In genomic region chr20:258963-259362, GRCh38 we compare ENCODE assay signal across 10 cellular contexts. TPM values are rescaled to one million over a fixed set of nuclear protein-coding genes. Genes with fewer than 3 reads are reported as not detected.
DNase-seq lines count a peak whose midpoint lies in the region; TF ChIP-seq lines count a peak whose summit lies in the region.
"Had no signal": no experiment of that assay in that cellular context is flagged by ENCODE, and none has a peak within 500 bp of the region (broad histone marks: within the 10 kb centered on the region; RNA-seq: fewer than 3 reads in every experiment).

No MANE protein-coding gene starts in this region.

- in situ Hi-C loops in KBM-7 (cut with MboI; ENCODE audit: low pct_unique_long_range_greater_than_20kb, low sequenced_read_pairs): no loop called here

- H3K4me1 ChIP-seq in adipocyte (ENCODE audit: control insufficient read depth, insufficient read depth, low read length): peaks cover 12% of the 10 kb centered on the region
- H3K4me1 ChIP-seq in neuronal stem cell (ENCODE audit: control insufficient read depth in 2 of 2, insufficient read depth in 1 of 2, low read depth in 1 of 2, low read length in 2 of 2): no peaks in the 10 kb centered on the region
- H3K4me1 ChIP-seq: ascending aorta, prostate gland had no signal

- no peak overlapping the region for H4K91ac ChIP-seq in neuronal stem cell (ENCODE audit: low read depth, low read length, poor library complexity)

- H3K36me3 ChIP-seq in adipocyte (ENCODE audit: control insufficient read depth, insufficient read depth, low read length, severe bottlenecking) (no peaks in the 10 kb centered on the region), neuronal stem cell (replicated peaks in 1 of 2; ENCODE audit: control insufficient read depth in 2 of 2, insufficient read depth in 2 of 2, low read length in 2 of 2) (no peaks in the 10 kb centered on the region)
- H3K36me3 ChIP-seq: ascending aorta, prostate gland had no signal

- H3K14ac ChIP-seq in neuronal stem cell (ENCODE audit: low read length): no peak overlapping the region

- no peak overlapping the region for H2AFZ ChIP-seq in neuronal stem cell (ENCODE audit: low read length)

- no peak overlapping the region for H2BK120ac ChIP-seq in neuronal stem cell (ENCODE audit: low read depth, low read length)

- H3K4me3 ChIP-seq in adipocyte (ENCODE audit: low read length) (no peak overlapping the region), neuronal stem cell (ENCODE audit: low read length in 2 of 2) (no peak overlapping the region)
- H3K4me3 ChIP-seq: ascending aorta, prostate gland had no signal

- no peak overlapping the region for H3K18ac ChIP-seq in neuronal stem cell (ENCODE audit: low read length)

- no peak overlapping the region for H3K9ac ChIP-seq in adipocyte (ENCODE audit: low read length)
- H3K9ac ChIP-seq in neuronal stem cell (ENCODE audit: low read depth, low read length, poor library complexity): no peak overlapping the region

- DNase-seq in activated naive CD4-positive, alpha-beta T cell treated with anti-CD3 and anti-CD28 coated beads for 36 hours: peak; percentile 42
- no peak for DNase-seq in activated naive CD4-positive, alpha-beta T cell (lab: John Stamatoyannopoulos, UW)
- peak; percentile 47 for DNase-seq in KBM-7
- peak; percentile 41 for DNase-seq in adipocyte (ENCODE audit: low read depth)
- DNase-seq in osteocyte (ENCODE audit: extremely low spot score, unreplicated experiment): peak; percentile 46
- no peak for DNase-seq in DMS 273 (lab: John Stamatoyannopoulos, UW; ENCODE audit: unreplicated experiment)
- DNase-seq in activated T-cell treated with anti-CD3 and anti-CD28 coated beads for 4 hours: no peak
- no peak for DNase-seq in neuronal stem cell (ENCODE audit: low spot score)

- no peak overlapping the region for H2BK5ac ChIP-seq in neuronal stem cell (ENCODE audit: low read length)

- H2BK12ac ChIP-seq in neuronal stem cell (ENCODE audit: low read length): no peak overlapping the region

- no CpG with 5 or more reads among the region's 8 CpGs for WGBS in neuronal stem cell (ENCODE audit: extremely low coverage in 2 of 2, insufficient read length in 2 of 2, insufficient replicate concordance in 1 of 2), 2 donors

- no peaks in the 10 kb centered on the region for H3K27me3 Mint-ChIP-seq in activated naive CD4-positive, alpha-beta T cell treated with anti-CD3 and anti-CD28 coated beads for 36 hours (ENCODE audit: low read depth)
- H3K27me3 Mint-ChIP-seq in osteocyte (ENCODE audit: unreplicated experiment): peaks cover 48% of the 10 kb centered on the region

- no peak overlapping the region for H2AK5ac ChIP-seq in neuronal stem cell (ENCODE audit: low read depth, low read length)

- no peaks in the 10 kb centered on the region for H3K79me1 ChIP-seq in neuronal stem cell (ENCODE audit: low read depth, low read length)

- intact Hi-C loops in activated naive CD4-positive, alpha-beta T cell treated with anti-CD3 and anti-CD28 coated beads for 36 hours (cut with micrococcal nuclease): loop anchor here (2.0 kb wide), 1 partner anchor 20 kb away; no protein-coding TSS in a partner anchor

- no peak overlapping the region for H4K8ac ChIP-seq in neuronal stem cell (ENCODE audit: low read depth, low read length)

- no peaks in the 10 kb centered on the region for H3K36me3 Mint-ChIP-seq in activated naive CD4-positive, alpha-beta T cell treated with anti-CD3 and anti-CD28 coated beads for 36 hours (ENCODE audit: low read depth)
- no peaks in the 10 kb centered on the region for H3K36me3 Mint-ChIP-seq in osteocyte (ENCODE audit: unreplicated experiment)

- H3K9me3 ChIP-seq in adipocyte (ENCODE audit: control insufficient read depth, low read length) (no peaks in the 10 kb centered on the region), neuronal stem cell (replicated peaks in 1 of 2; ENCODE audit: control insufficient read depth in 2 of 2, insufficient read depth in 1 of 2, low read depth in 1 of 2, low read length in 2 of 2) (no peaks in the 10 kb centered on the region)
- H3K9me3 ChIP-seq: ascending aorta, prostate gland had no signal

- no peak overlapping the region for H3K4me3 Mint-ChIP-seq in activated naive CD4-positive, alpha-beta T cell treated with anti-CD3 and anti-CD28 coated beads for 36 hours
- no peak overlapping the region for H3K4me3 Mint-ChIP-seq in osteocyte (ENCODE audit: unreplicated experiment)

- H3K9me3 Mint-ChIP-seq in activated naive CD4-positive, alpha-beta T cell treated with anti-CD3 and anti-CD28 coated beads for 36 hours: no peaks in the 10 kb centered on the region
- no peaks in the 10 kb centered on the region for H3K9me3 Mint-ChIP-seq in osteocyte (ENCODE audit: unreplicated experiment)

- peaks cover 38% of the 10 kb centered on the region for H3K27me3 ChIP-seq in adipocyte (replicated peaks; ENCODE audit: control insufficient read depth, insufficient read depth, low read length)
- peaks cover 0 to 26% (median 5%) of the 10 kb centered on the region in 3 experiments for H3K27me3 ChIP-seq in neuronal stem cell (ENCODE audit: control insufficient read depth in 3 of 3, insufficient read depth in 3 of 3, low read depth in 1 of 3, low read length in 3 of 3)
- H3K27me3 ChIP-seq: ascending aorta had no signal

- H2BK15ac ChIP-seq in neuronal stem cell (ENCODE audit: low read length): no peak overlapping the region

- no peak overlapping the region for H3K27ac Mint-ChIP-seq in activated naive CD4-positive, alpha-beta T cell treated with anti-CD3 and anti-CD28 coated beads for 36 hours
- no peak overlapping the region for H3K27ac Mint-ChIP-seq in osteocyte (ENCODE audit: unreplicated experiment)

- H3K27ac ChIP-seq in neuronal stem cell (replicated peaks; ENCODE audit: low read length): no peak overlapping the region
- H3K27ac ChIP-seq: ascending aorta, prostate gland had no signal

- no peak overlapping the region for H3K4me2 ChIP-seq in neuronal stem cell (ENCODE audit: insufficient read depth, low read length, poor library complexity, severe bottlenecking)

- H3K4me1 Mint-ChIP-seq in activated naive CD4-positive, alpha-beta T cell treated with anti-CD3 and anti-CD28 coated beads for 36 hours (ENCODE audit: low read depth): peaks cover 13% of the 10 kb centered on the region
- H3K4me1 Mint-ChIP-seq in osteocyte (ENCODE audit: unreplicated experiment): no peaks in the 10 kb centered on the region

- no peak overlapping the region for H3K4ac ChIP-seq in neuronal stem cell (ENCODE audit: low read length)

- no peak overlapping the region for H3K23ac ChIP-seq in neuronal stem cell (ENCODE audit: low read depth, low read length, poor library complexity)

- TF ChIP-seq CTCF in osteocyte (IDR thresholded peaks at IDR 0.05): no peak

- CTCF ChIA-PET in activated naive CD4-positive, alpha-beta T cell treated with anti-CD3 and anti-CD28 coated beads for 36 hours (lab: Charles Lee): interaction anchor here (0.9 to 1.9 kb wide), 4 partner anchors 45 to 71 kb away, joined by 3 to 5 read pairs (median 3); no protein-coding TSS in a partner anchor

RNA-seq across cellular contexts. Expression of gene DEFB132, which starts 1.4 kb away (rescaled TPM):
- total RNA-seq in activated naive CD4-positive, alpha-beta T cell treated with anti-CD3 and anti-CD28 coated beads for 36 hours: not detected
- total RNA-seq in osteocyte: not detected in 2 replicates
- polyA plus RNA-seq in neuronal stem cell (2013, experiment 1 of 2): not detected
- not detected for polyA plus RNA-seq in neuronal stem cell (2013, experiment 2 of 2)

RNA-seq across cellular contexts. Expression of gene C20orf96, which starts 31.6 kb away (rescaled TPM):
- total RNA-seq in activated naive CD4-positive, alpha-beta T cell treated with anti-CD3 and anti-CD28 coated beads for 36 hours: 1 to 10 TPM; 5.1 to 6.8 TPM
- total RNA-seq in osteocyte: 17.6 and 19.9 TPM in 2 replicates
- polyA plus RNA-seq in neuronal stem cell (2013, experiment 1 of 2): 23.9 TPM
- polyA plus RNA-seq in neuronal stem cell (2013, experiment 2 of 2): 23.8 TPM

RNA-seq across cellular contexts. Expression of gene DEFB129, which starts 31.9 kb away (rescaled TPM):
- not detected for total RNA-seq in activated naive CD4-positive, alpha-beta T cell treated with anti-CD3 and anti-CD28 coated beads for 36 hours
- not detected in 2 replicates for total RNA-seq in osteocyte
- polyA plus RNA-seq in neuronal stem cell (2013, experiment 1 of 2): not detected
- polyA plus RNA-seq in neuronal stem cell (2013, experiment 2 of 2): not detected
- total RNA-seq: ascending aorta, prostate gland had no signal

RNA-seq across cellular contexts. Expression of gene ZCCHC3, which starts 38.4 kb away (rescaled TPM):
- total RNA-seq in activated naive CD4-positive, alpha-beta T cell treated with anti-CD3 and anti-CD28 coated beads for 36 hours: 10 to 100 TPM; 13.6 to 15.6 TPM
- 22.4 and 22.7 TPM in 2 replicates for total RNA-seq in osteocyte
- 40.2 TPM for polyA plus RNA-seq in neuronal stem cell (2013, experiment 1 of 2)
- polyA plus RNA-seq in neuronal stem cell (2013, experiment 2 of 2): 40.1 TPM

Comparison
In these comparisons a context has a peak if more than half of its experiments do, and no peak if none do; other contexts are left out.
1. DNase-seq: peak in activated naive CD4-positive, alpha-beta T cell treated with anti-CD3 and anti-CD28 coated beads for 36 hours (single experiment), KBM-7 (single experiment), adipocyte (single experiment) and osteocyte (single experiment); none in activated naive CD4-positive, alpha-beta T cell (0 of 4), DMS 273 (single experiment), activated T-cell treated with anti-CD3 and anti-CD28 coated beads for 4 hours (single experiment) and neuronal stem cell (single experiment).